ENCODE assay signal across 19 cellular contexts in the genomic region with DNA sequence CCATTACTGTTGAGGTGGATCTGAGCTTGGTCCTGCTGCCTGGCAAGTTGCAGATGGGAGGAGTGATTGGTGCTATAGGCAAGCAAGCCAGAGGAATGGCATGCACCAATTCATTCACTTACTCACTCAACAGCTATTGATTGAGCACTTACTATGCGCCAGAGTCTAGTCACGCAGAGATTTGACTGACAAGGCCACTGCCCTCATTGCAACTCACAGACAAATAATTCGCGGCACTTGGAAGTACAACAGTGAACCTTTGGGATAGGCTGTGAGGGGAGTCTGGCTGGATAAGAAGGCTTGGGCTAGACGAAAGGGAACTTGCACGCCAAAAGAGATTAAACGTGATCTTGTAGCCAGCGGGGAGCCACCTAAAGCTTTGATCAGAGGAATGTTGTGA.
DNase-seq lines count a peak whose midpoint lies in the region; ATAC-seq, FAIRE-seq and TF ChIP-seq lines count a peak whose summit lies in the region.
"Had no signal": no experiment of that assay in that cellular context is flagged by ENCODE, and none has a peak within 500 bp of the region (broad histone marks: within the 10 kb centered on the region; RNA-seq: fewer than 3 reads in every experiment).

No MANE protein-coding gene starts in this region.

- H2BK15ac ChIP-seq in H1 (ENCODE audit: low read length), result no peak overlapping the region
- H2BK15ac ChIP-seq in neuronal stem cell (ENCODE audit: low read length), result no peak overlapping the region

- H2BK20ac ChIP-seq in H1 (ENCODE audit: low read length), result peak overlapping the region; percentile 91; the same call in 1 of the 2 replicates

- no peak overlapping the region for H3K4me2 ChIP-seq in H1 (ENCODE audit: insufficient read depth in 1 of 2, low read depth in 2 of 2, low read length in 2 of 2)
- H3K4me2 ChIP-seq in neuronal stem cell (ENCODE audit: insufficient read depth, low read length, poor library complexity, severe bottlenecking), result no peak overlapping the region
- H3K4me2 ChIP-seq: GM23338 had no signal

- no peak overlapping the region for H3K4ac ChIP-seq in H1 (replicated peaks; ENCODE audit: insufficient read length, low read depth, low read length)
- no peak overlapping the region for H3K4ac ChIP-seq in neuronal stem cell (ENCODE audit: low read length)

- H3K18ac ChIP-seq in H1 (ENCODE audit: extremely low read depth, low read length) (no peak overlapping the region), neuronal stem cell (ENCODE audit: low read length) (no peak overlapping the region)

- ATAC-seq in HG03045 (IDR thresholded peaks at IDR 0.05; ENCODE audit: unreplicated experiment), result no peak
- ATAC-seq: GM12878, GM23338 had no signal

- H3K9ac ChIP-seq in H1 (replicated peaks in 1 of 4; ENCODE audit: extremely low read depth in 1 of 4, low read depth in 3 of 4, low read length in 3 of 4) (no peak overlapping the region), neuronal stem cell (ENCODE audit: low read depth, low read length, poor library complexity) (no peak overlapping the region)

- H2BK5ac ChIP-seq in H1 (ENCODE audit: low read depth, low read length) (no peak overlapping the region), neuronal stem cell (ENCODE audit: low read length) (no peak overlapping the region)

- no peaks in the 10 kb centered on the region for H3K27me3 ChIP-seq in H1 (replicated peaks in 1 of 4; ENCODE audit: control insufficient read depth in 3 of 4, extremely low read depth in 1 of 4, insufficient read depth in 3 of 4, low read length in 3 of 4)
- H3K27me3 ChIP-seq in neuronal stem cell (ENCODE audit: control insufficient read depth in 3 of 3, insufficient read depth in 3 of 3, low read depth in 1 of 3, low read length in 3 of 3), result no peaks in the 10 kb centered on the region

- no peak for TF ChIP-seq POLR2A in H1 (IDR thresholded peaks at IDR 0.05; ENCODE audit: control extremely low read depth in 1 of 2, low read depth in 2 of 2, low read length in 2 of 2)

- POLR2A ChIA-PET in H1 (lab: Charles Lee; ENCODE audit: partially characterized antibody), result interaction anchor here (1.1 kb wide), 1 partner anchor 22 kb away, joined by 4 read pairs; no protein-coding TSS in a partner anchor

- H4K91ac ChIP-seq in H1 (replicated peaks; ENCODE audit: insufficient read length, low read length) (no peak overlapping the region), neuronal stem cell (ENCODE audit: low read depth, low read length, poor library complexity) (no peak overlapping the region)

- H3K27ac ChIP-seq in H1 (ENCODE audit: low read depth, low read length), result no peak overlapping the region
- no peak overlapping the region for H3K27ac ChIP-seq in neuronal stem cell (replicated peaks; ENCODE audit: low read length)

- WGBS in H1 (ENCODE audit: extremely low coverage in 1 of 2, insufficient coverage in 1 of 2, insufficient read length in 1 of 2, insufficient replicate concordance in 2 of 2, low coverage in 1 of 2, low lambda C conversion rate in 2 of 2, missing lambda C conversion rate in 1 of 2), 2 experiments, result 88% methylated on average over 8 of the region's 8 CpGs; no CpG with 5 or more reads in 1 of the 2 experiments
- WGBS in neuronal stem cell (ENCODE audit: extremely low coverage in 2 of 2, insufficient read length in 2 of 2, insufficient replicate concordance in 1 of 2), 2 donors, result no CpG with 5 or more reads among the region's 8 CpGs

- H3K14ac ChIP-seq in H1 (ENCODE audit: insufficient read length), result no peak overlapping the region
- no peak overlapping the region for H3K14ac ChIP-seq in neuronal stem cell (ENCODE audit: low read length)

- H3K9me3 ChIP-seq in H1 (ENCODE audit: insufficient read depth in 2 of 2, low read depth in 1 of 2, low read length in 1 of 2), result no peaks in the 10 kb centered on the region
- peaks cover 0 to 5% of the 10 kb centered on the region in 2 donors for H3K9me3 ChIP-seq in neuronal stem cell (replicated peaks in 1 of 2; ENCODE audit: control insufficient read depth in 2 of 2, insufficient read depth in 1 of 2, low read depth in 1 of 2, low read length in 2 of 2)
- H3K9me3 ChIP-seq: HAP-1 had no signal

- H3K4me1 ChIP-seq in H1 (replicated peaks in 1 of 4; ENCODE audit: control insufficient read depth in 3 of 4, insufficient read depth in 4 of 4, low read length in 3 of 4) (no peaks in the 10 kb centered on the region), neuronal stem cell (ENCODE audit: control insufficient read depth in 2 of 2, insufficient read depth in 1 of 2, low read depth in 1 of 2, low read length in 2 of 2) (peaks cover 8 to 14% of the 10 kb centered on the region in 2 donors)
- H3K4me1 ChIP-seq: HAP-1 had no signal

- H4K8ac ChIP-seq in H1 (ENCODE audit: extremely low read depth, insufficient read depth, low read length), result no peak overlapping the region
- H4K8ac ChIP-seq in neuronal stem cell (ENCODE audit: low read depth, low read length), result no peak overlapping the region

- no peak overlapping the region for H3K4me3 ChIP-seq in H1 (ENCODE audit: extremely low read depth in 1 of 4, insufficient read depth in 2 of 4, low read depth in 3 of 4, low read length in 4 of 4)
- H3K4me3 ChIP-seq in neuronal stem cell (ENCODE audit: low read length in 2 of 2), result no peak overlapping the region
- H3K4me3 ChIP-seq: GM12878, GM23338, HAP-1 had no signal

- H2AK5ac ChIP-seq in H1 (ENCODE audit: low read depth, low read length), result no peak overlapping the region
- H2AK5ac ChIP-seq in neuronal stem cell (ENCODE audit: low read depth, low read length), result peak overlapping the region; percentile 40

- H4K20me1 ChIP-seq in H1 (replicated peaks in 1 of 2; ENCODE audit: control insufficient read depth in 1 of 2, insufficient read depth in 2 of 2, low read length in 2 of 2), result no peaks in the 10 kb centered on the region

- CTCF ChIA-PET in H1 (lab: Charles Lee; ENCODE audit: partially characterized antibody), result interaction anchor here (0.6 to 1.0 kb wide), 4 partner anchors 13 to 313 kb away, joined by 3 to 4 read pairs (median 3); no protein-coding TSS in a partner anchor

- no peak overlapping the region for H4K5ac ChIP-seq in H1 (ENCODE audit: insufficient read length, low read depth, low read length)

- H3K36me3 ChIP-seq in H1 (ENCODE audit: control insufficient read depth in 2 of 4, insufficient read depth in 4 of 4, low read length in 3 of 4), result no peaks in the 10 kb centered on the region; a peak in 1 of 8 replicates
- no peaks in the 10 kb centered on the region for H3K36me3 ChIP-seq in neuronal stem cell (replicated peaks in 1 of 2; ENCODE audit: control insufficient read depth in 2 of 2, insufficient read depth in 2 of 2, low read length in 2 of 2)
- H3K36me3 ChIP-seq: HAP-1 had no signal

- H2BK12ac ChIP-seq in H1 (ENCODE audit: low read depth, low read length) (no peak overlapping the region), neuronal stem cell (ENCODE audit: low read length) (no peak overlapping the region)

- FAIRE-seq in H1 (lab: Jason Lieb, UNC), result no peak
- FAIRE-seq: GM12878, GM19239, H54 had no signal

- no peak for TF ChIP-seq RAD21 in H1 (IDR thresholded peaks at IDR 0.05 in 1 of 2, conservative IDR thresholded peaks at IDR 0.05 in 1 of 2; ENCODE audit: low read depth in 2 of 2, low read length in 2 of 2)

- H3K23ac ChIP-seq in H1 (ENCODE audit: insufficient read length) (no peak overlapping the region), neuronal stem cell (ENCODE audit: low read depth, low read length, poor library complexity) (no peak overlapping the region)

- no peak overlapping the region for H2AFZ ChIP-seq in H1 (ENCODE audit: low read length)
- no peak overlapping the region for H2AFZ ChIP-seq in neuronal stem cell (ENCODE audit: low read length)
- H2AFZ ChIP-seq: GM23338 had no signal

- no peak overlapping the region for H3K56ac ChIP-seq in H1 (replicated peaks; ENCODE audit: insufficient read length, low read depth, low read length)

- H3K79me2 ChIP-seq in H1 (ENCODE audit: control insufficient read depth in 1 of 2, insufficient read depth in 2 of 2, low read length in 2 of 2), result no peaks in the 10 kb centered on the region

- no peak overlapping the region for H2BK120ac ChIP-seq in H1 (replicated peaks; ENCODE audit: low read depth, low read length)
- H2BK120ac ChIP-seq in neuronal stem cell (ENCODE audit: low read depth, low read length), result no peak overlapping the region

- no peaks in the 10 kb centered on the region for H3K23me2 ChIP-seq in H1 (ENCODE audit: low read depth, low read length)

- TF ChIP-seq CTCF in H1 (IDR thresholded peaks at IDR 0.05; ENCODE audit: control extremely low read depth in 1 of 3, insufficient read depth in 1 of 3, low read depth in 1 of 3, low read length in 3 of 3), result no peak

- TF ChIP-seq EP300 in H1 (IDR thresholded peaks at IDR 0.05; ENCODE audit: borderline replicate concordance in 1 of 2, low read depth in 2 of 2, low read length in 2 of 2), result no peak

- no peaks in the 10 kb centered on the region for H3K79me1 ChIP-seq in H1 (ENCODE audit: low read depth, low read length)
- no peaks in the 10 kb centered on the region for H3K79me1 ChIP-seq in neuronal stem cell (ENCODE audit: low read depth, low read length)

- DNase-seq in NCI-H82 (lab: John Stamatoyannopoulos, UW) (peak; percentile 15), NCI-H82 treated with DMSO at 0.1 percent for 48 hours (lab: John Stamatoyannopoulos, UW; ENCODE audit: unreplicated experiment) (no peak), H1 (ENCODE audit: low read depth in 1 of 2, low spot score in 2 of 2) (no peak), neuronal stem cell (ENCODE audit: low spot score) (no peak), NAMALWA (ENCODE audit: low spot score) (no peak)
- DNase-seq: C1 segment of cervical spinal cord; Calu3; CD4-positive, alpha-beta memory T cell; COR-L47; DMS53; EL; GDM1; HFFc6 had no signal

TF ChIP-seq in H1, 55 proteins besides CTCF, POLR2A, EP300 and RAD21:
- TF ChIP-seq RBBP5 (IDR thresholded peaks at IDR 0.05; ENCODE audit: borderline replicate concordance, low read depth, low read length) (no peak), NANOG (IDR thresholded peaks at IDR 0.05; ENCODE audit: insufficient read depth, low read depth, low read length, poor library complexity, severe bottlenecking) (no peak), YY1 (IDR thresholded peaks at IDR 0.05; ENCODE audit: low read depth, low read length) (no peak), KDM5A (IDR thresholded peaks at IDR 0.05; ENCODE audit: low read length) (no peak)
